Comparison of ENCODE assay signal across 19 cellular contexts in genomic region chr2:118604831-118605230, GRCh38.
"Had no signal": no experiment of that assay in that cellular context is flagged by ENCODE, and none has a peak within 500 bp of the region (broad histone marks: within the 10 kb centered on the region; RNA-seq: fewer than 3 reads in every experiment).

No MANE protein-coding gene starts in this region.

- H3K36me3 ChIP-seq: neutrophil, right atrium auricular region, thoracic aorta, tibial nerve, upper lobe of left lung had no signal

- H3K4me1 ChIP-seq: parathyroid adenoma, right atrium auricular region, tibial nerve, upper lobe of left lung had no signal

- H3K4me3 ChIP-seq: coronary artery, right atrium auricular region, thoracic aorta, tibial nerve, upper lobe of left lung had no signal

- H3K27me3 ChIP-seq: right atrium auricular region, tibial nerve, upper lobe of left lung had no signal

- H3K4me3 Mint-ChIP-seq: effector memory CD8-positive, alpha-beta T cell; natural killer cell; neural crest cell; stimulated activated effector memory CD8-positive, alpha-beta T cell treated with anti-CD3 and anti-CD28 coated beads, Interleukin-12 subunit alpha, Interleukin-12 subunit beta, amount 100 ng/mL, for 72 hours had no signal

- H3K36me3 Mint-ChIP-seq: natural killer cell; stimulated activated effector memory CD8-positive, alpha-beta T cell treated with anti-CD3 and anti-CD28 coated beads, Interleukin-12 subunit alpha, Interleukin-12 subunit beta, amount 100 ng/mL, for 72 hours had no signal

- H3K79me2 ChIP-seq: parathyroid adenoma had no signal

- ATAC-seq: effector memory CD8-positive, alpha-beta T cell; left lobe of liver; natural killer cell; sciatic nerve; stimulated activated effector memory CD8-positive, alpha-beta T cell treated with anti-CD3 and anti-CD28 coated beads, Interleukin-12 subunit alpha, Interleukin-12 subunit beta, amount 100 ng/mL, for 72 hours; stimulated activated naive CD8-positive, alpha-beta T cell treated with anti-CD3 and anti-CD28 coated beads, Interleukin-15, Interleukin-2, amounts not matched to agents 100 U/mL and 50 U/mL, for 24 hours had no signal

- H3K27ac Mint-ChIP-seq: effector memory CD8-positive, alpha-beta T cell; natural killer cell; stimulated activated effector memory CD8-positive, alpha-beta T cell treated with anti-CD3 and anti-CD28 coated beads, Interleukin-12 subunit alpha, Interleukin-12 subunit beta, amount 100 ng/mL, for 72 hours had no signal

- DNase-seq: dermis blood vessel endothelial cell; effector memory CD8-positive, alpha-beta T cell; mammary epithelial cell; natural killer cell; stimulated activated CD4-positive, alpha-beta T cell treated with anti-CD3 and anti-CD28 coated beads, Interleukin-2, amount 100 ng/mL, for 24 hours; stimulated activated CD4-positive, alpha-beta T cell treated with anti-CD3 and anti-CD28 coated beads, Interleukin-4, amount 100 ng/mL, for 24 hours; stimulated activated naive CD8-positive, alpha-beta T cell treated with anti-CD3 and anti-CD28 coated beads, Interleukin-15, Interleukin-2, amounts not matched to agents 100 U/mL and 50 U/mL, for 24 hours; substantia nigra; upper lobe of left lung had no signal

- H3K4me1 Mint-ChIP-seq: natural killer cell; neural crest cell; stimulated activated effector memory CD8-positive, alpha-beta T cell treated with anti-CD3 and anti-CD28 coated beads, Interleukin-12 subunit alpha, Interleukin-12 subunit beta, amount 100 ng/mL, for 72 hours had no signal

- H3K9ac ChIP-seq: parathyroid adenoma had no signal

- H3K9me3 ChIP-seq: neutrophil, thoracic aorta had no signal

- H3K27ac ChIP-seq: coronary artery, neutrophil, parathyroid adenoma, right atrium auricular region, thoracic aorta, tibial nerve, upper lobe of left lung had no signal

- H2AFZ ChIP-seq: parathyroid adenoma had no signal
